22 cellular contexts compared by ENCODE assay signal in genomic region chr11:2366733-2367132, GRCh38.
"Had no signal": no experiment of that assay in that cellular context is flagged by ENCODE, and none has a peak within 500 bp of the region (broad histone marks: within the 10 kb centered on the region; RNA-seq: fewer than 3 reads in every experiment).

No MANE protein-coding gene starts in this region.

- H3K4me3 ChIP-seq: mucosa of descending colon, pancreas, thyroid gland had no signal

- H3K9me3 ChIP-seq: mucosa of descending colon, pancreas, thyroid gland had no signal

- H3K27ac ChIP-seq: pancreas had no signal

- H3K27me3 ChIP-seq: pancreas, thyroid gland had no signal

- DNase-seq: activated CD4-positive, alpha-beta T cell treated with anti-CD3 and anti-CD28 coated beads, Interleukin-2, amount 50 U/mL, for 1 hour; activated CD8-positive, alpha-beta memory T cell treated with anti-CD3 and anti-CD28 coated beads for 24 hours; activated CD8-positive, alpha-beta memory T cell treated with anti-CD3 and anti-CD28 coated beads, Interleukin-2, amount 50 U/mL, for 48 hours; activated effector memory CD4-positive, alpha-beta T cell treated with anti-CD3 and anti-CD28 coated beads, Interleukin-2, amount 50 U/mL, for 16 hours; activated naive CD4-positive, alpha-beta T cell treated with anti-CD3 and anti-CD28 coated beads, Interleukin-2, amount 50 U/mL, for 16 hours; activated T-cell treated with anti-CD3 and anti-CD28 coated beads, Interleukin-2, amount 50 U/mL, for 72 hours; erythroblast; foreskin melanocyte; glutamatergic neuron; islet precursor cell; mammary epithelial cell; mucosa of descending colon; naive B cell; stimulated activated CD4-positive, alpha-beta T cell treated with anti-CD3 and anti-CD28 coated beads, Interleukin-12 subunit alpha, Interleukin-12 subunit beta, amount 100 ng/mL, for 4 hours; stimulated activated CD4-positive, alpha-beta T cell treated with anti-CD3 and anti-CD28 coated beads, Interleukin-1b, Interleukin-23, amount 100 ng/mL, for 48 hours; stimulated activated CD8-positive, alpha-beta memory T cell treated with anti-CD3 and anti-CD28 coated beads, Interleukin-4, amount 100 ng/mL, for 48 hours; stimulated activated naive CD4-positive, alpha-beta T cell; T1000 had no signal

- ATAC-seq: activated T-cell treated with anti-CD3 and anti-CD28 coated beads, Interleukin-2, amount 50 U/mL, for 72 hours; mucosa of descending colon had no signal

- H3K4me1 ChIP-seq: pancreas had no signal

- FAIRE-seq: endometrium, pancreas, urothelium cell line had no signal

- H3K36me3 ChIP-seq: pancreas, thyroid gland had no signal
